ENCODE assay signal across 8 cellular contexts in the genomic region with DNA sequence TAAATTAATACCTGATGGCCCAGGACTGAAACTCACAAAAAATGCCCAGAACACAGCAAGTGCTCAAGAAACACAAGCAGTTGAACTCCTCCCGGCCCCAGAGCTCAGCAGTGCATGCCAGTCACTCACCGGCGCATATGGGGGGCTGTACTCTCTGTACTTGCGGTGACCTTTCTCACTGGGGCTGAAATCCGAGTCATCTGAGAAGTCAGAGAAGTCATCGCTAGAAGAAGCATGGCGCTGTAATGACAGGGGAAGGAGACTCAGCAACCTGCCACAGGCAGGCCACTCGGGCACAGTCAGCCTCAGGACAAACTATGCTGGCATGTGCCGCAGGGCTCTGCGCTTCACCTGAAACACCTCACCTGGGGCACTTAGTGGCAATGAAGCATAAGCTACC. TPM values are rescaled to one million over a fixed set of nuclear protein-coding genes. Genes with fewer than 3 reads are reported as not detected.
DNase-seq lines count a peak whose midpoint lies in the region; ATAC-seq and TF ChIP-seq lines count a peak whose summit lies in the region.

No MANE protein-coding gene starts in this region.

- DNase-seq in CD8-positive, alpha-beta T cell: no peak
- peak; percentile 41 for DNase-seq in activated CD8-positive, alpha-beta memory T cell treated with anti-CD3 and anti-CD28 coated beads, Interleukin-2, amount 50 U/mL, for 4 hours
- DNase-seq in nephron progenitor cell (peak; percentile 56), NCI-H524 treated with DMSO at 0.1 percent for 48 hours (lab: John Stamatoyannopoulos, UW) (no peak), retina (no peak)

- peaks cover 29% of the 10 kb centered on the region for H3K36me3 ChIP-seq in CD8-positive, alpha-beta T cell (ENCODE audit: insufficient read depth, low read length)

- H3K27me3 Mint-ChIP-seq in CD8-positive, alpha-beta T cell (ENCODE audit: low read depth): no peaks in the 10 kb centered on the region
- no peaks in the 10 kb centered on the region for H3K27me3 Mint-ChIP-seq in nephron progenitor cell (ENCODE audit: low read depth, poor library complexity)

- peaks cover 45% of the 10 kb centered on the region for H3K4me1 Mint-ChIP-seq in CD8-positive, alpha-beta T cell (ENCODE audit: low read depth)
- peaks cover 73% of the 10 kb centered on the region for H3K4me1 Mint-ChIP-seq in nephron progenitor cell

- H3K9me3 ChIP-seq in CD8-positive, alpha-beta T cell (ENCODE audit: low read length): no peaks in the 10 kb centered on the region

- TF ChIP-seq CTCF in CD8-positive, alpha-beta T cell (IDR thresholded peaks at IDR 0.05): no peak
- TF ChIP-seq CTCF in nephron progenitor cell (IDR thresholded peaks at IDR 0.05): no peak

- H3K27me3 ChIP-seq in CD8-positive, alpha-beta T cell (ENCODE audit: insufficient read depth, low read length): no peaks in the 10 kb centered on the region

- no peak overlapping the region for H3K4me3 Mint-ChIP-seq in CD8-positive, alpha-beta T cell
- peak overlapping the region; percentile 6 for H3K4me3 Mint-ChIP-seq in nephron progenitor cell

- intact Hi-C loops in CD8-positive, alpha-beta T cell (cut with DNase I, micrococcal nuclease): loop anchor here (2.0 kb wide), 2 partner anchors 17 to 19 kb away; partner anchors contain the start of gene ZC3H4 (in 1 of the 2)

- no peaks in the 10 kb centered on the region for H3K9me3 Mint-ChIP-seq in CD8-positive, alpha-beta T cell
- H3K9me3 Mint-ChIP-seq in nephron progenitor cell: no peaks in the 10 kb centered on the region

- no peak overlapping the region for H3K4me3 ChIP-seq in CD8-positive, alpha-beta T cell (ENCODE audit: low read depth, low read length)

- peak; percentile 42 for ATAC-seq in CD8-positive, alpha-beta T cell
- peak; percentile 52 for ATAC-seq in GM21381 (IDR thresholded peaks at IDR 0.05; ENCODE audit: unreplicated experiment)
- no peak for ATAC-seq in esophagus mucosa
- no peak for ATAC-seq in HG02884 (IDR thresholded peaks at IDR 0.05; ENCODE audit: unreplicated experiment)

- H3K4me1 ChIP-seq in CD8-positive, alpha-beta T cell (ENCODE audit: insufficient read depth, low read length): peaks cover 26% of the 10 kb centered on the region

- H3K36me3 Mint-ChIP-seq in CD8-positive, alpha-beta T cell: peaks cover 71% of the 10 kb centered on the region
- H3K36me3 Mint-ChIP-seq in nephron progenitor cell (ENCODE audit: low read depth): peaks cover 49% of the 10 kb centered on the region

- H3K27ac ChIP-seq in CD8-positive, alpha-beta T cell (ENCODE audit: low read depth, low read length): no peak overlapping the region

- peak overlapping the region; percentile 94 for H3K27ac Mint-ChIP-seq in CD8-positive, alpha-beta T cell
- H3K27ac Mint-ChIP-seq in nephron progenitor cell: peak overlapping the region; percentile 89

- POLR2A ChIA-PET in CD8-positive, alpha-beta T cell (lab: Charles Lee): interaction anchor here (1.0 to 1.2 kb wide), 2 partner anchors 14 to 19 kb away, joined by 3 to 4 read pairs; partner anchors contain the start of gene ZC3H4

- CTCF ChIA-PET in CD8-positive, alpha-beta T cell (lab: Charles Lee): interaction anchor here (0.6 to 1.3 kb wide), 4 partner anchors 15 to 202 kb away, joined by 3 read pairs; no protein-coding TSS in a partner anchor

RNA-seq across cellular contexts. Expression of gene ZC3H4, which starts 19.7 kb away (rescaled TPM):
- 10 to 100 TPM; 30.0 to 33.0 TPM for total RNA-seq in CD8-positive, alpha-beta T cell
- total RNA-seq in esophagus mucosa: 28.1 TPM

RNA-seq across cellular contexts. Expression of gene SAE1, which starts 36.8 kb away (rescaled TPM):
- total RNA-seq in CD8-positive, alpha-beta T cell: 10 to 100 TPM; 22.4 TPM
- 53.2 TPM for total RNA-seq in esophagus mucosa

RNA-seq across cellular contexts. Expression of gene TMEM160, which starts 45.4 kb away (rescaled TPM):
- total RNA-seq in CD8-positive, alpha-beta T cell: 10 to 100 TPM; 17.9 to 18.4 TPM
- total RNA-seq in esophagus mucosa: 34.5 TPM

Comparison
In these comparisons a context has a peak if more than half of its experiments do, and no peak if none do; other contexts are left out.
1. ATAC-seq: peak in CD8-positive, alpha-beta T cell (single experiment) and GM21381 (single experiment); none in esophagus mucosa (single experiment) and HG02884 (single experiment).
2. DNase-seq: peak in activated CD8-positive, alpha-beta memory T cell treated with anti-CD3 and anti-CD28 coated beads, Interleukin-2, amount 50 U/mL, for 4 hours (single experiment) and nephron progenitor cell (single experiment); none in CD8-positive, alpha-beta T cell (0 of 7), NCI-H524 treated with DMSO at 0.1 percent for 48 hours (single experiment) and retina (single experiment).